Comparison of ENCODE assay signal across 7 cellular contexts in genomic region chr1:148279002-148279542, GRCh38.
DNase-seq lines count a peak whose midpoint lies in the region; ATAC-seq, FAIRE-seq and TF ChIP-seq lines count a peak whose summit lies in the region.
"Not testable (repeated sequence)": the region's sequence is repeated elsewhere in the genome, so short reads cannot be mapped to it uniquely, and the experiment has no call there.

No MANE protein-coding gene starts in this region.

- TF ChIP-seq RAD21 in K562 (CRISPR knock-in tag; conservative IDR thresholded peaks at IDR 0.05 in 1 of 2, IDR thresholded peaks at IDR 0.05 in 1 of 2), result not testable (repeated sequence)

- H2AFZ ChIP-seq in H9 (ENCODE audit: low read length), result not testable (repeated sequence)
- 0 out of 2 replicates have a peak overlapping the region, but pooled peaks have one; percentile 40 for H2AFZ ChIP-seq in K562 (ENCODE audit: low read depth, low read length)

- H4K20me1 ChIP-seq in H9 (ENCODE audit: control insufficient read depth, insufficient read depth, insufficient read length); K562 (replicated peaks; ENCODE audit: control insufficient read depth, insufficient read depth, low read length): not testable (repeated sequence)

- H3K4me3 Mint-ChIP-seq in H9, result peak overlapping the region; percentile 61 to 73; a peak in 3 of 5 replicates
- peak overlapping the region; percentile 25 for H3K4me3 Mint-ChIP-seq in T-helper 1 cell treated with Interleukin-12 subunit alpha and Interleukin-12 subunit beta and Interleukin-4 antibody, amounts not matched to agents 30 μg/mL and 1 μg/mL, for 36 hours
- H3K4me3 Mint-ChIP-seq in activated T-cell treated with anti-CD3 and anti-CD28 coated beads, Interleukin-2, amount 50 U/mL, for 4 hours, result peak overlapping the region; percentile 74
- peak overlapping the region; percentile 85 for H3K4me3 Mint-ChIP-seq in natural killer cell treated with Interleukin-12 subunit alpha and Interleukin-12 subunit beta and Interleukin-15 and Interleukin-18, amount 100 ng/mL, for 72 hours

- not testable (repeated sequence) for H3K23ac ChIP-seq in H9 (ENCODE audit: insufficient read length, low read depth, low read length)

- TF ChIP-seq CTCF in H9 (conservative IDR thresholded peaks at IDR 0.05); NB4 (IDR thresholded peaks at IDR 0.05; ENCODE audit: low read depth, low read length); K562 (IDR thresholded peaks at IDR 0.05 in 2 of 3, conservative IDR thresholded peaks at IDR 0.05 in 1 of 3; ENCODE audit: insufficient read depth in 2 of 3, low read depth in 1 of 3, low read length in 3 of 3); fibroblast of pulmonary artery (IDR thresholded peaks at IDR 0.05; ENCODE audit: low read length, missing control alignments): not testable (repeated sequence)

- not testable (repeated sequence) for H3K9me3 ChIP-seq in H9 (ENCODE audit: control insufficient read depth, low read depth, low read length); K562 (replicated peaks; ENCODE audit: control insufficient read depth, insufficient read depth, low read depth, low read length)

- not testable (repeated sequence) for H3K36me3 ChIP-seq in K562 (ENCODE audit: control insufficient read depth, insufficient read depth, low read length)

- not testable (repeated sequence) for H3K9ac ChIP-seq in H9 (ENCODE audit: extremely low read depth, insufficient read length, low read length)
- 0 out of 4 replicates have a peak overlapping the region, but pooled peaks of 1 of the 2 experiments have one; percentile 17 for H3K9ac ChIP-seq in K562 (ENCODE audit: insufficient read depth in 1 of 2, low read depth in 2 of 2, low read length in 2 of 2)

- H3K4me2 ChIP-seq in H9 (ENCODE audit: insufficient read depth, insufficient read length, low read length); K562 (ENCODE audit: insufficient read depth, low read length): not testable (repeated sequence)

- not testable (repeated sequence) for H2AK5ac ChIP-seq in H9 (ENCODE audit: insufficient read length, low read length)

- H2BK120ac ChIP-seq in H9 (ENCODE audit: low read depth, low read length, poor library complexity, severe bottlenecking), result not testable (repeated sequence)

- H3K56ac ChIP-seq in H9 (ENCODE audit: insufficient read length, low read depth, low read length), result not testable (repeated sequence)

- H4K8ac ChIP-seq in H9 (replicated peaks; ENCODE audit: insufficient read length, low read depth, low read length), result not testable (repeated sequence)

- not testable (repeated sequence) for H3K27ac Mint-ChIP-seq in H9; T-helper 1 cell treated with Interleukin-12 subunit alpha and Interleukin-12 subunit beta and Interleukin-4 antibody, amounts not matched to agents 30 μg/mL and 1 μg/mL, for 36 hours
- peak overlapping the region; percentile 73 to 84 for H3K27ac Mint-ChIP-seq in natural killer cell treated with Interleukin-12 subunit alpha and Interleukin-12 subunit beta and Interleukin-15 and Interleukin-18, amount 100 ng/mL, for 72 hours

- not testable (repeated sequence) for H3K9me1 ChIP-seq in K562 (ENCODE audit: control insufficient read depth, insufficient read depth, low read length)

- not testable (repeated sequence) for H3K79me2 ChIP-seq in H9 (ENCODE audit: insufficient read depth, low read length); K562 (ENCODE audit: control insufficient read depth, insufficient read depth, low read length)

- H4K91ac ChIP-seq in H9 (ENCODE audit: insufficient read length, low read depth, low read length), result not testable (repeated sequence)

- H3K14ac ChIP-seq in H9 (ENCODE audit: insufficient read depth, low read length), result not testable (repeated sequence)

- not testable (repeated sequence) for H3K4me1 ChIP-seq in H9 (ENCODE audit: insufficient read depth, low read length); K562 (replicated peaks in 1 of 2; ENCODE audit: control insufficient read depth in 2 of 2, insufficient read depth in 2 of 2, low read length in 2 of 2)

- not testable (repeated sequence) for H3K9me3 Mint-ChIP-seq in H9; T-helper 1 cell treated with Interleukin-12 subunit alpha and Interleukin-12 subunit beta and Interleukin-4 antibody, amounts not matched to agents 30 μg/mL and 1 μg/mL, for 36 hours; activated T-cell treated with anti-CD3 and anti-CD28 coated beads, Interleukin-2, amount 50 U/mL, for 4 hours; natural killer cell treated with Interleukin-12 subunit alpha and Interleukin-12 subunit beta and Interleukin-15 and Interleukin-18, amount 100 ng/mL, for 72 hours

- H2BK12ac ChIP-seq in H9 (ENCODE audit: insufficient read length, low read depth, low read length), result not testable (repeated sequence)

- TF ChIP-seq POLR2A in NB4 (IDR thresholded peaks at IDR 0.05; ENCODE audit: extremely low read depth, insufficient read length); K562 (conservative IDR thresholded peaks at IDR 0.05): not testable (repeated sequence)

- CTCF ChIA-PET in K562 (lab: Yijun Ruan, JAX; ENCODE audit: low intra/inter-chr PET ratio), result not testable (repeated sequence)

- TF ChIP-seq EP300 in K562 (IDR thresholded peaks at IDR 0.05; ENCODE audit: low read length), result not testable (repeated sequence)

- H3K27me3 Mint-ChIP-seq in H9 (ENCODE audit: low read depth), result not testable (repeated sequence)
- H3K27me3 Mint-ChIP-seq in T-helper 1 cell treated with Interleukin-12 subunit alpha and Interleukin-12 subunit beta and Interleukin-4 antibody, amounts not matched to agents 30 μg/mL and 1 μg/mL, for 36 hours (ENCODE audit: low read depth), result peaks cover 34% of the 10 kb centered on the region
- H3K27me3 Mint-ChIP-seq in activated T-cell treated with anti-CD3 and anti-CD28 coated beads, Interleukin-2, amount 50 U/mL, for 4 hours (ENCODE audit: low read depth), result peaks cover 36% of the 10 kb centered on the region
- H3K27me3 Mint-ChIP-seq in natural killer cell treated with Interleukin-12 subunit alpha and Interleukin-12 subunit beta and Interleukin-15 and Interleukin-18, amount 100 ng/mL, for 72 hours, result peaks cover 40 to 41% of the 10 kb centered on the region in 2 donors

- not testable (repeated sequence) for FAIRE-seq in K562 (lab: Jason Lieb, UNC)

- not testable (repeated sequence) for H2BK15ac ChIP-seq in H9 (ENCODE audit: low read depth, low read length)

- not testable (repeated sequence) for H3K27ac ChIP-seq in H9 (ENCODE audit: insufficient read length, low read depth, low read length)
- 0 out of 3 replicates have a peak overlapping the region, but pooled peaks have one; percentile 4 for H3K27ac ChIP-seq in K562 (ENCODE audit: extremely low read depth, low read depth, low read length)

- not testable (repeated sequence) for H3K4ac ChIP-seq in H9 (ENCODE audit: low read depth, low read length)

- intact Hi-C loops in K562 (cut with micrococcal nuclease), result not testable (repeated sequence)

- not testable (repeated sequence) for H3K23me2 ChIP-seq in H9 (ENCODE audit: insufficient read length, low read depth, low read length, poor library complexity, severe bottlenecking)

- not testable (repeated sequence) for H2BK20ac ChIP-seq in H9 (ENCODE audit: low read depth, low read length, poor library complexity, severe bottlenecking)

- H3K4me1 Mint-ChIP-seq in H9, result peaks cover 18 to 30% of the 10 kb centered on the region in 2 experiments
- peaks cover 14% of the 10 kb centered on the region for H3K4me1 Mint-ChIP-seq in T-helper 1 cell treated with Interleukin-12 subunit alpha and Interleukin-12 subunit beta and Interleukin-4 antibody, amounts not matched to agents 30 μg/mL and 1 μg/mL, for 36 hours (ENCODE audit: low read depth)
- not testable (repeated sequence) for H3K4me1 Mint-ChIP-seq in activated T-cell treated with anti-CD3 and anti-CD28 coated beads, Interleukin-2, amount 50 U/mL, for 4 hours (ENCODE audit: low read depth)
- H3K4me1 Mint-ChIP-seq in natural killer cell treated with Interleukin-12 subunit alpha and Interleukin-12 subunit beta and Interleukin-15 and Interleukin-18, amount 100 ng/mL, for 72 hours (ENCODE audit: low read depth in 2 of 2), result peaks cover 14 to 17% of the 10 kb centered on the region in 2 donors

- H3K79me1 ChIP-seq in H9 (ENCODE audit: insufficient read depth, low read depth, low read length, poor library complexity, severe bottlenecking), result not testable (repeated sequence)

- not testable (repeated sequence) for H3K18ac ChIP-seq in H9 (ENCODE audit: insufficient read length, low read depth, low read length)

- H3K4me3 ChIP-seq in NB4 (ENCODE audit: low read depth, low read length), result peak overlapping the region; percentile 21
- not testable (repeated sequence) for H3K4me3 ChIP-seq in K562
- H3K4me3 ChIP-seq in fibroblast of pulmonary artery (replicated peaks; ENCODE audit: low read depth, low read length), result peak overlapping the region; percentile 46

- in situ Hi-C loops in K562 (cut with MboI), result not testable (repeated sequence)

- DNase-seq in H9; activated T-cell treated with anti-CD3 and anti-CD28 coated beads, Interleukin-2, amount 50 U/mL, for 4 hours; K562 (ENCODE audit: extremely low read depth in 1 of 4, low spot score in 3 of 4); natural killer cell treated with Interleukin-12 subunit alpha and Interleukin-12 subunit beta and Interleukin-15 and Interleukin-18, amount 100 ng/mL, for 72 hours (ENCODE audit: low spot score): not testable (repeated sequence)
- DNase-seq in NB4 (ENCODE audit: low read depth) (peak; percentile 48), fibroblast of pulmonary artery (ENCODE audit: low read depth) (peak; percentile 66)

- not testable (repeated sequence) for H3K27me3 ChIP-seq in H9 (ENCODE audit: insufficient read depth, low read length); K562 (ENCODE audit: control insufficient read depth in 2 of 2, insufficient read depth in 2 of 2, low read length in 2 of 2)

- WGBS in H9 (ENCODE audit: extremely low coverage, insufficient read length, low lambda C conversion rate), result no CpG with 5 or more reads among the region's 5 CpGs
- 31% methylated on average over 5 of the region's 5 CpGs for WGBS in K562 (ENCODE audit: insufficient coverage, low coverage, missing lambda C conversion rate)

- POLR2A ChIA-PET in K562 (lab: Yijun Ruan, JAX), result not testable (repeated sequence)

- not testable (repeated sequence) for ATAC-seq in activated T-cell treated with anti-CD3 and anti-CD28 coated beads, Interleukin-2, amount 50 U/mL, for 4 hours; K562; natural killer cell treated with Interleukin-12 subunit alpha and Interleukin-12 subunit beta and Interleukin-15 and Interleukin-18, amount 100 ng/mL, for 72 hours

- not testable (repeated sequence) for BruUV-seq in K562 (replicated peaks; lab: Mats Ljungman, UMichigan)

- H2BK5ac ChIP-seq in H9 (ENCODE audit: insufficient read length, low read length), result not testable (repeated sequence)

- not testable (repeated sequence) for H3T11ph ChIP-seq in H9 (ENCODE audit: low read length)

- not testable (repeated sequence) for H4K5ac ChIP-seq in H9 (ENCODE audit: insufficient read length, low read depth, low read length)

- H3K36me3 Mint-ChIP-seq in H9 (ENCODE audit: insufficient read depth in 1 of 3, low read depth in 3 of 3); T-helper 1 cell treated with Interleukin-12 subunit alpha and Interleukin-12 subunit beta and Interleukin-4 antibody, amounts not matched to agents 30 μg/mL and 1 μg/mL, for 36 hours (ENCODE audit: low read depth); activated T-cell treated with anti-CD3 and anti-CD28 coated beads, Interleukin-2, amount 50 U/mL, for 4 hours (ENCODE audit: insufficient read depth); natural killer cell treated with Interleukin-12 subunit alpha and Interleukin-12 subunit beta and Interleukin-15 and Interleukin-18, amount 100 ng/mL, for 72 hours: not testable (repeated sequence)

Comparison
In these comparisons a context has a peak if more than half of its experiments do, and no peak if none do; other contexts are left out.
1. H3K4me3 Mint-ChIP-seq: peak in every context shown above with its lines; median percentile 85 in natural killer cell treated with Interleukin-12 subunit alpha and Interleukin-12 subunit beta and Interleukin-15 and Interleukin-18, amount 100 ng/mL, for 72 hours; 74 in activated T-cell treated with anti-CD3 and anti-CD28 coated beads, Interleukin-2, amount 50 U/mL, for 4 hours; 67 in H9; 25 in T-helper 1 cell treated with Interleukin-12 subunit alpha and Interleukin-12 subunit beta and Interleukin-4 antibody, amounts not matched to agents 30 μg/mL and 1 μg/mL, for 36 hours.